ENCODE assay signal across 17 cellular contexts in genomic region chrX:3176439-3176820, GRCh38.
DNase-seq lines count a peak whose midpoint lies in the region; ATAC-seq and TF ChIP-seq lines count a peak whose summit lies in the region.
"Had no signal": no experiment of that assay in that cellular context is flagged by ENCODE, and none has a peak within 500 bp of the region (broad histone marks: within the 10 kb centered on the region; RNA-seq: fewer than 3 reads in every experiment).

No MANE protein-coding gene starts in this region.

- peaks cover 28% of the 10 kb centered on the region for H3K4me1 ChIP-seq in smooth muscle cell (ENCODE audit: low read depth)

- no peaks in the 10 kb centered on the region for H3K79me2 ChIP-seq in smooth muscle cell (ENCODE audit: low read depth)

- H3K27ac ChIP-seq in smooth muscle cell (ENCODE audit: low read depth): peak overlapping the region; percentile 89
- H3K27ac ChIP-seq: SK-N-MC had no signal

- peak overlapping the region; percentile 40 for H2AFZ ChIP-seq in smooth muscle cell (ENCODE audit: low read depth)

- no peaks in the 10 kb centered on the region for H3K27me3 ChIP-seq in smooth muscle cell (ENCODE audit: low read depth)

- no peaks in the 10 kb centered on the region for H4K20me1 ChIP-seq in smooth muscle cell (ENCODE audit: low read depth)

- TF ChIP-seq CTCF in WI38 (IDR thresholded peaks at IDR 0.05; ENCODE audit: low read depth, low read length) (no peak), smooth muscle cell (IDR thresholded peaks at IDR 0.05; ENCODE audit: borderline replicate concordance, insufficient read depth, poor library complexity, severe bottlenecking) (no peak)

- H3K4me3 ChIP-seq in WI38 (ENCODE audit: low read depth, low read length) (peak overlapping the region; percentile 13), smooth muscle cell (peak overlapping the region; percentile 7)
- H3K4me3 ChIP-seq: SK-N-MC had no signal

- ATAC-seq in HG03565 (IDR thresholded peaks at IDR 0.05; ENCODE audit: unreplicated experiment): no peak
- ATAC-seq: effector memory CD8-positive, alpha-beta T cell; right cardiac atrium had no signal

- peaks cover 33% of the 10 kb centered on the region for H3F3A ChIP-seq in smooth muscle cell (ENCODE audit: low read depth)

- no peaks in the 10 kb centered on the region for H3K36me3 ChIP-seq in smooth muscle cell (ENCODE audit: low read depth)

- DNase-seq in GM03348 (ENCODE audit: low spot score) (peak; percentile 28), iris pigment epithelial cell (ENCODE audit: low read depth) (peak; percentile 55), smooth muscle cell (lab: John Stamatoyannopoulos, UW; ENCODE audit: unreplicated experiment) (no peak), SKM-1 treated with dmso at 0.1 percent for 144 hours (lab: John Stamatoyannopoulos, UW; ENCODE audit: unreplicated experiment) (no peak), NCI-H1436 (lab: John Stamatoyannopoulos, UW) (no peak)
- DNase-seq: activated CD4-positive, alpha-beta T cell treated with anti-CD3 and anti-CD28 coated beads for 4 hours; activated T-cell treated with anti-CD3 and anti-CD28 coated beads, Interleukin-2, amount 50 U/mL, for 48 hours; anterior cingulate cortex; DMS153; effector memory CD8-positive, alpha-beta T cell; hippocampal formation; NCI-H146; NCI-H748 treated with DMSO at 0.1 percent for 48 hours; right cardiac atrium had no signal

- H3K9me3 ChIP-seq in smooth muscle cell (replicated peaks; ENCODE audit: low read depth): no peaks in the 10 kb centered on the region

- H3K9ac ChIP-seq in smooth muscle cell (ENCODE audit: low read depth): peak overlapping the region; percentile 55

- peak overlapping the region; percentile 77 for H3K4me2 ChIP-seq in smooth muscle cell

- WGBS in smooth muscle cell (ENCODE audit: low lambda C conversion rate): 8% methylated on average over 5 of the region's 5 CpGs

Comparison
In these comparisons a context has a peak if more than half of its experiments do, and no peak if none do; other contexts are left out.
1. DNase-seq: peak in GM03348 (single experiment) and iris pigment epithelial cell (single experiment); none in smooth muscle cell (single experiment), SKM-1 treated with dmso at 0.1 percent for 144 hours (single experiment) and NCI-H1436 (single experiment).